Comparison of ENCODE assay signal across 20 cellular contexts in the genomic region with DNA sequence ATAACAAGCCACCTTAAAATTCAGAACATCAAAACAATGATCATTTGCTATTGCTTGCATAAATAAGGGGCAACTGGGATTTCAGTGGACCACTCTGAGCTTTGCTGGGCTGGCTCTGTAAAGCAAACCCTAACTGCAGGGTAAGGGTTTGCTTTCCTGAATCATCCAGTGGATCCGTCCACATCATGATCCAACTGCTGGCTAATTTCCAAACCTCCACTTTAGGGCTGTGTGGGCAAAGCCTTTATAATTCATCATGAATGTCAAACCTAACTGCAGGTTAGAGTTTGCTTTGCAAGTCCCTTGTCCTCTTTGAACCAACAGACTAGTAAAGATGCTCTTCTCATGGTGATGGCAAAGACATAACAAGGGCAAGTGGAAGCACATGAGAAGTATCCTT.
A peak's percentile ranks its signal among the peaks of the same experiment; 100 is the strongest.
DNase-seq lines count a peak whose midpoint lies in the region; FAIRE-seq and TF ChIP-seq lines count a peak whose summit lies in the region.
"Had no signal": no experiment of that assay in that cellular context is flagged by ENCODE, and none has a peak within 500 bp of the region (broad histone marks: within the 10 kb centered on the region; RNA-seq: fewer than 3 reads in every experiment).

No MANE protein-coding gene starts in this region.

- no peak overlapping the region for H3K4me3 Mint-ChIP-seq in astrocyte (ENCODE audit: unreplicated experiment)
- H3K4me3 Mint-ChIP-seq: CD4-positive, alpha-beta T cell; GM23338 had no signal

- H3K4me1 ChIP-seq in astrocyte (ENCODE audit: insufficient read depth, low read length) (peaks cover 14% of the 10 kb centered on the region), HAP-1 (no peaks in the 10 kb centered on the region)
- H3K4me1 ChIP-seq: BE2C had no signal

- H3K4me1 Mint-ChIP-seq in astrocyte (ENCODE audit: low read depth, unreplicated experiment), result peaks cover 28% of the 10 kb centered on the region

- H3K4me2 ChIP-seq in astrocyte (ENCODE audit: low read length), result peak overlapping the region; percentile 51
- H3K4me2 ChIP-seq: GM23338 had no signal

- H3K4me3 ChIP-seq in astrocyte (ENCODE audit: insufficient read depth, low read depth, low read length) (no peak overlapping the region), HAP-1 (no peak overlapping the region)
- H3K4me3 ChIP-seq: GM12878, GM23338 had no signal

- H3K36me3 ChIP-seq in astrocyte (ENCODE audit: insufficient read depth, low read length) (no peaks in the 10 kb centered on the region), HAP-1 (replicated peaks) (no peaks in the 10 kb centered on the region)
- H3K36me3 ChIP-seq: BE2C had no signal

- peaks cover 2% of the 10 kb centered on the region for H3K9me3 Mint-ChIP-seq in astrocyte (ENCODE audit: unreplicated experiment)
- H3K9me3 Mint-ChIP-seq: CD4-positive, alpha-beta T cell; GM23338 had no signal

- FAIRE-seq in astrocyte (lab: Jason Lieb, UNC), result no peak
- FAIRE-seq: GM12878 had no signal

- no peaks in the 10 kb centered on the region for H3K36me3 Mint-ChIP-seq in astrocyte (ENCODE audit: low read depth, unreplicated experiment)

- no peak overlapping the region for H2AFZ ChIP-seq in astrocyte (ENCODE audit: low read depth, low read length)
- H2AFZ ChIP-seq: GM23338 had no signal

- H3K27ac ChIP-seq in astrocyte (ENCODE audit: low read depth, low read length), result no peak overlapping the region

- H3K9me3 ChIP-seq in astrocyte (ENCODE audit: insufficient read depth, low read depth, low read length), result no peaks in the 10 kb centered on the region
- no peaks in the 10 kb centered on the region for H3K9me3 ChIP-seq in HAP-1
- H3K9me3 ChIP-seq: BE2C had no signal

- in situ Hi-C loops in HAP-1 (cut with MboI; ENCODE audit: low sequenced_read_pairs), result loop anchor here (5.0 to 10.0 kb wide), 2 partner anchors 463 to 641 kb away; a partner anchor contains a TSS

- DNase-seq in NCI-H1105 treated with DMSO at 0.1 percent for 48 hours (lab: John Stamatoyannopoulos, UW) (peak; percentile 2), NCI-H1105 (lab: John Stamatoyannopoulos, UW) (no peak), NCI-H2227 treated with DMSO at 0.1 percent for 48 hours (lab: John Stamatoyannopoulos, UW) (peak; percentile 11), astrocyte (ENCODE audit: low read depth) (peak; percentile 25), kidney tubule cell (ENCODE audit: low spot score) (peak; percentile 33), HAP-1 (ENCODE audit: low spot score in 2 of 2) (no peak), COR-L47 (lab: John Stamatoyannopoulos, UW) (no peak), NCI-H82 treated with DMSO at 0.1 percent for 48 hours (lab: John Stamatoyannopoulos, UW; ENCODE audit: unreplicated experiment) (no peak)
- DNase-seq: 8988T; BE2C; Calu3; CD4-positive, alpha-beta T cell; DMS79; GDM1; NCI-H2107; NCI-H446 treated with DMSO at 0.1 percent for 48 hours; NCI-H82; SIG-M5 had no signal

- TF ChIP-seq CTCF in astrocyte (IDR thresholded peaks at IDR 0.05; ENCODE audit: insufficient read depth, low read depth, low read length), result no peak

- H4K20me1 ChIP-seq in astrocyte (ENCODE audit: insufficient read depth, low read length), result no peaks in the 10 kb centered on the region

- peaks cover 3% of the 10 kb centered on the region for H3K27me3 Mint-ChIP-seq in astrocyte (ENCODE audit: low read depth, unreplicated experiment)

- no peak overlapping the region for H3K27ac Mint-ChIP-seq in astrocyte (ENCODE audit: unreplicated experiment)
- H3K27ac Mint-ChIP-seq: CD4-positive, alpha-beta T cell; GM23338 had no signal

- no peak overlapping the region for H3K9ac ChIP-seq in astrocyte (ENCODE audit: low read length)

- H3K79me2 ChIP-seq in astrocyte (ENCODE audit: insufficient read depth, low read length), result no peaks in the 10 kb centered on the region

- no peaks in the 10 kb centered on the region for H3K27me3 ChIP-seq in astrocyte (ENCODE audit: insufficient read depth, low read length)
- peaks cover 14% of the 10 kb centered on the region; the same call in 1 of the 2 replicates for H3K27me3 ChIP-seq in HAP-1 (ENCODE audit: low read depth)
- H3K27me3 ChIP-seq: BE2C had no signal

Comparison
In these comparisons a context has a peak if more than half of its experiments do, and no peak if none do; other contexts are left out.
1. DNase-seq: peak in NCI-H1105 treated with DMSO at 0.1 percent for 48 hours (single experiment), NCI-H2227 treated with DMSO at 0.1 percent for 48 hours (single experiment), astrocyte (single experiment) and kidney tubule cell (single experiment); none in NCI-H1105 (single experiment), HAP-1 (0 of 2), COR-L47 (single experiment) and NCI-H82 treated with DMSO at 0.1 percent for 48 hours (single experiment).